Comparison of ENCODE assay signal across 9 cellular contexts in the genomic region with DNA sequence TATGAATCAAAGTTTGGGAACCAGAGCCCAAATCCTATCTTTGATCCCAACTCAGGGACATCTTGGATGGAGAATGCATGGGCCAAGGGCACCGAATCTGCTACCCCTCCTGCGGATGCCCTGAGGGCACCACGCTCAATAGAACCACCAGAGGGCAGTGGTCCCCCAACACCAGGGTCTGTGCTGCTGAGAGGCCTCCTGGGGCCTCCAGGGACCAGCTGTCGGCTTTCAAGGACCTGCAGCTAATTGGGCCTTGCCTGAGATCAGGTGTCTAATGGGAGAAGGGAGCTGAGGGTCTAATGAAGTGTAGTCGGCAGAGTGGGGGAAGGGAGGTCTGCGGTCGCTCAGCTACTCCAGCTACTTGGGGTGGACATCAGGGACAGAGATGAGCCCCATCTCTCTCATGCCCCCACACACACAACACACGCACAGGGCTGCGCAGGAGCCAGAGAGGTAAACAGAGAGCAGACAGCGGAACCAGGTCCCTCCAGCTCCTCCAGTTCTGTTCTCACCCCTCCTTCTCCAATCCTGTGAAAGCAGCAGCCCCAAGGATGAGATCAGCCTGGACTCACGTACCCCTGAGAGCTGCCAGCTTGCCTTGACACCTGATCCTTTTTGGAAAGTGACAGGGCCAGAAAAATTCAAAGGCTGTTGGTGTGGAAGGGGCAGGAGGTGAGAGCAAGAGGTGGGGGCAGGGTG. TPM values are rescaled to one million over a fixed set of nuclear protein-coding genes. Genes with fewer than 3 reads are reported as not detected.
DNase-seq lines count a peak whose midpoint lies in the region; ATAC-seq, FAIRE-seq and TF ChIP-seq lines count a peak whose summit lies in the region.
"Had no signal": no experiment of that assay in that cellular context is flagged by ENCODE, and none has a peak within 500 bp of the region (broad histone marks: within the 10 kb centered on the region; RNA-seq: fewer than 3 reads in every experiment).

No MANE protein-coding gene starts in this region.

- 30% methylated on average over 11 of the region's 11 CpGs for WGBS in GM12878 (ENCODE audit: insufficient coverage, insufficient replicate concordance, low lambda C conversion rate, missing lambda C conversion rate)
- WGBS in iPS DF 6.9 (ENCODE audit: insufficient coverage, insufficient read length) = no CpG with 5 or more reads among the region's 11 CpGs

- H3K4me1 ChIP-seq in GM12878 (ENCODE audit: control insufficient read depth, insufficient read depth, low read length) = peaks cover 5% of the 10 kb centered on the region
- H3K4me1 ChIP-seq in iPS DF 6.9 (ENCODE audit: control insufficient read depth, insufficient read depth, low read length) = peaks cover 12% of the 10 kb centered on the region; the same call in 1 of the 2 replicates

- DNase-seq in DMS153 (lab: John Stamatoyannopoulos, UW) (peak; percentile 93), HEK293T (ENCODE audit: extremely low spot score) (peak; percentile 83), NCI-H2081 (lab: John Stamatoyannopoulos, UW) (peak; percentile 83 to 90), UCSD-AML1 (lab: John Stamatoyannopoulos, UW; ENCODE audit: unreplicated experiment) (peak; percentile 77), GM12878 (ENCODE audit: low read depth, low spot score) (no peak), iPS DF 6.9 (ENCODE audit: low read depth, low spot score) (peak; percentile 72), cerebellar nuclear complex (lab: John Stamatoyannopoulos, UW) (no peak)
- DNase-seq in stimulated activated CD4-positive, alpha-beta T cell treated with anti-CD3 and anti-CD28 coated beads, Interleukin-12 subunit alpha, Interleukin-12 subunit beta, amount 100 ng/mL, for 24 hours (ENCODE audit: low read depth in 2 of 2) = peak; percentile 44 to 65

- RAD21 ChIA-PET in GM12878 (lab: Charles Lee; ENCODE audit: unreplicated experiment) = interaction anchor here (0.7 to 13.8 kb wide), 24 partner anchors 9 to 360 kb away, joined by 3 to 441 read pairs (median 6); partner anchors contain the start of genes MDM4 and PIK3C2B

- H3K36me3 ChIP-seq in GM12878 (ENCODE audit: control insufficient read depth in 2 of 2, insufficient read depth in 2 of 2, low read length in 1 of 2) (peaks cover 21 to 30% of the 10 kb centered on the region in 2 experiments; a peak in 3 of 4 replicates), iPS DF 6.9 (ENCODE audit: control insufficient read depth, insufficient read depth, low read length) (peaks cover 7% of the 10 kb centered on the region; the same call in 1 of the 2 replicates)

- no peak for TF ChIP-seq EP300 in GM12878 (IDR thresholded peaks at IDR 0.05; ENCODE audit: borderline replicate concordance in 1 of 2, control insufficient read depth in 1 of 2, low read depth in 2 of 2, low read length in 2 of 2)

- CTCF ChIA-PET in HEK293T (lab: Yijun Ruan, JAX) = interaction anchor here (0.7 to 3.7 kb wide), 16 partner anchors 9 to 360 kb away, joined by 3 to 51 read pairs (median 6); partner anchors contain the start of gene PIK3C2B
- CTCF ChIA-PET in GM12878 (lab: Yijun Ruan, JAX) = interaction anchor here (0.6 to 51.8 kb wide), 31 partner anchors 8 to 878 kb away, joined by 3 to 2021 read pairs (median 5); partner anchors contain the start of genes MDM4 and PIK3C2B

- peak; percentile 98 for ATAC-seq in GM12878

- POLR2A ChIA-PET in HEK293T (lab: Yijun Ruan, JAX) = interaction anchor here (0.8 to 1.8 kb wide), 4 partner anchors 36 to 69 kb away, joined by 3 to 5 read pairs (median 4); partner anchors contain the start of gene MDM4
- POLR2A ChIA-PET in GM12878 (lab: Charles Lee) = interaction anchor here (0.7 to 4.9 kb wide), 8 partner anchors 11 to 60 kb away, joined by 3 to 54 read pairs (median 6); partner anchors contain the start of gene PIK3C2B

- H3K79me2 ChIP-seq in GM12878 (ENCODE audit: control insufficient read depth, insufficient read depth, low read length) = no peaks in the 10 kb centered on the region

- no peaks in the 10 kb centered on the region for H3K27me3 ChIP-seq in GM12878 (replicated peaks in 1 of 2; ENCODE audit: control insufficient read depth in 2 of 2, insufficient read depth in 2 of 2, low read length in 1 of 2)
- H3K27me3 ChIP-seq in iPS DF 6.9 (ENCODE audit: control insufficient read depth, insufficient read depth, low read length) = no peaks in the 10 kb centered on the region

- no peak overlapping the region for H3K9ac ChIP-seq in GM12878 (ENCODE audit: control insufficient read depth, insufficient read depth, low read length)

- in situ Hi-C loops in GM12878 (cut with MboI) = loop anchor here (5.0 kb wide), 1 partner anchor 56 kb away; no protein-coding TSS in a partner anchor

- FAIRE-seq in GM12878 (lab: Jason Lieb, UNC) = peak; percentile 91
- FAIRE-seq: TTC549 had no signal

- no peak overlapping the region for H3K4me2 ChIP-seq in GM12878 (ENCODE audit: control insufficient read depth, insufficient read depth)

- H3K9me3 ChIP-seq in GM12878 (replicated peaks; ENCODE audit: control insufficient read depth, insufficient read depth, low read length) (no peaks in the 10 kb centered on the region), iPS DF 6.9 (ENCODE audit: control insufficient read depth, insufficient read depth, low read length) (no peaks in the 10 kb centered on the region)

- H3K4me3 ChIP-seq in GM12878 (no peak overlapping the region), iPS DF 6.9 (ENCODE audit: low read length) (no peak overlapping the region)

- no TSS peak for BruUV-seq in GM12878 (replicated peaks; lab: Mats Ljungman, UMichigan)

- H3K27ac ChIP-seq in GM12878 (ENCODE audit: control insufficient read depth, insufficient read depth) (no peak overlapping the region), iPS DF 6.9 (ENCODE audit: low read length) (no peak overlapping the region)

- intact Hi-C loops in GM12878 (cut with micrococcal nuclease; ENCODE audit: unreplicated experiment) = loop anchor here (1.0 to 10.0 kb wide), 5 partner anchors 20 to 358 kb away; partner anchors contain the start of gene PIK3C2B

- SMC1A ChIA-PET in GM12878 (lab: Charles Lee; ENCODE audit: uncharacterized antibody, unreplicated experiment) = interaction anchor here (0.6 to 33.8 kb wide), 20 partner anchors 9 to 1440 kb away, joined by 3 to 939 read pairs (median 4); partner anchors contain the start of genes PIK3C2B and TMEM183A

- no peak overlapping the region for H2AFZ ChIP-seq in GM12878 (ENCODE audit: control insufficient read depth, low read depth, low read length)

- TF ChIP-seq CTCF in GM12878 (IDR thresholded peaks at IDR 0.05 in 2 of 3, conservative IDR thresholded peaks at IDR 0.05 in 1 of 3; ENCODE audit: control insufficient read depth in 2 of 3, extremely low read depth in 1 of 3, insufficient read depth in 1 of 3, low read depth in 3 of 3, low read length in 3 of 3) = peak; percentile 80 to 92 (median 89); a peak in 5 of 6 replicates

- no peaks in the 10 kb centered on the region for H4K20me1 ChIP-seq in GM12878 (ENCODE audit: control insufficient read depth, insufficient read depth)

- no peak for TF ChIP-seq POLR2A in GM12878 (IDR thresholded peaks at IDR 0.05; ENCODE audit: low read depth, low read length)

- TF ChIP-seq RAD21 in GM12878 (IDR thresholded peaks at IDR 0.05; ENCODE audit: insufficient read depth, low read depth, low read length) = peak; percentile 99

TF ChIP-seq in HEK293T, 16 proteins besides CTCF, POLR2A, EP300 and RAD21 (continues in another document):
- TF ChIP-seq ARNT (IDR thresholded peaks at IDR 0.05) = no peak
- TF ChIP-seq NFRKB (IDR thresholded peaks at IDR 0.05) = no peak
- no peak for TF ChIP-seq SP1 (IDR thresholded peaks at IDR 0.05)
- TF ChIP-seq TARDBP (IDR thresholded peaks at IDR 0.05) = no peak
- TF ChIP-seq ZNF384 (IDR thresholded peaks at IDR 0.05) = no peak

TF ChIP-seq in GM12878, 131 proteins besides CTCF, POLR2A, EP300 and RAD21 (continues in another document):
- TF ChIP-seq CREB1 (IDR thresholded peaks at IDR 0.05; ENCODE audit: low read depth) = no peak
- no peak for TF ChIP-seq RCOR1 (conservative IDR thresholded peaks at IDR 0.05; ENCODE audit: low read depth, low read length)
- 0 out of 2 replicates have a peak, but pooled peaks have one; percentile 30 for TF ChIP-seq MTA2 (IDR thresholded peaks at IDR 0.05; ENCODE audit: low read depth)
- peak; percentile 91 for TF ChIP-seq MEF2B (IDR thresholded peaks at IDR 0.05; ENCODE audit: partially characterized antibody, poor library complexity, severe bottlenecking)

RNA-seq across cellular contexts. Expression of gene PPP1R15B, which starts 34.9 kb away (rescaled TPM):
- 43.0 and 45.9 TPM in 2 replicates for total RNA-seq in GM12878 (2013; cell fraction: nucleolus; rRNA removed)
- total RNA-seq in GM12878 (2014; rRNA removed) = 34.8 TPM in 2 replicates
- 32.7 and 32.9 TPM in 2 replicates for total RNA-seq in GM12878 (2014; rRNA removed; fragmentation: Illumina TruSeq; extraction: Trizol)
- 37.7 and 38.1 TPM in 2 replicates for total RNA-seq in GM12878 (2021)
- polyA plus RNA-seq in GM12878 (2011; ENCODE audit: low read depth) = 12.4 TPM
- polyA plus RNA-seq in GM12878 (2011; rRNA removed) = 27.2 and 32.6 TPM in 2 replicates
- polyA plus RNA-seq in GM12878 (2011; cell fraction: cytosol; rRNA removed) = 20.5 and 25.0 TPM in 2 replicates
- polyA plus RNA-seq in GM12878 (2011; cell fraction: nucleus; rRNA removed) = 22.0 and 22.6 TPM in 2 replicates
- polyA plus RNA-seq in GM12878 (2012) = 19.5 and 22.5 TPM in 2 replicates
- polyA plus RNA-seq in GM12878 (2014; fragmentation: Illumina TruSeq; extraction: Trizol) = 33.4 and 38.5 TPM in 2 replicates
- polyA plus RNA-seq in GM12878 (2014; fragmentation: Nextera tagmentation; extraction: Ambion mirVana) = 10 to 100 TPM; 13.9 to 17.1 TPM
- polyA plus RNA-seq in GM12878 (2014; rRNA removed) = 24.8 and 25.8 TPM in 2 replicates
- 10 to 100 TPM; 13.9 to 15.4 TPM for polyA plus RNA-seq in GM12878 (2016; fragmentation: Nextera tagmentation; extraction: Ambion mirVana)
- 38.9 and 45.2 TPM in 2 replicates for polyA minus RNA-seq in GM12878 (2011; rRNA and poly(A)+ RNA removed)
- 21.4 and 24.6 TPM in 2 replicates for polyA minus RNA-seq in GM12878 (2011; cell fraction: cytosol; rRNA and poly(A)+ RNA removed)
- polyA minus RNA-seq in GM12878 (2011; cell fraction: nucleus; rRNA and poly(A)+ RNA removed) = 45.8 and 65.4 TPM in 2 replicates

RNA-seq across cellular contexts. Expression of gene PIK3C2B, which starts 48.0 kb away (rescaled TPM):
- 98.5 and 110 TPM in 2 replicates for total RNA-seq in GM12878 (2013; cell fraction: nucleolus; rRNA removed)
- total RNA-seq in GM12878 (2014; rRNA removed) (13.9 and 16.3 TPM in 2 replicates), GM12878 (2014; rRNA removed; fragmentation: Illumina TruSeq; extraction: Trizol) (8.5 and 9.2 TPM in 2 replicates), GM12878 (2021) (33.5 and 38.1 TPM in 2 replicates)
- 8.3 TPM for polyA plus RNA-seq in GM12878 (2011; ENCODE audit: low read depth)
- polyA plus RNA-seq in GM12878 (2011; rRNA removed) (15.9 and 33.9 TPM in 2 replicates), GM12878 (2014; fragmentation: Illumina TruSeq; extraction: Trizol) (10.2 and 14.4 TPM in 2 replicates), GM12878 (2014; fragmentation: Nextera tagmentation; extraction: Ambion mirVana) (1 to 10 TPM; 2.2 to 5.0 TPM), GM12878 (2014; rRNA removed) (23.8 and 28.2 TPM in 2 replicates), GM12878 (2016; fragmentation: Nextera tagmentation; extraction: Ambion mirVana) (1 to 10 TPM; 6.0 to 8.2 TPM)
- polyA plus RNA-seq in GM12878 (2011; cell fraction: cytosol; rRNA removed) = 33.1 and 36.7 TPM in 2 replicates
- polyA plus RNA-seq in GM12878 (2011; cell fraction: nucleus; rRNA removed) = 55.9 and 60.7 TPM in 2 replicates
- 10.1 and 10.7 TPM in 2 replicates for polyA plus RNA-seq in GM12878 (2012)
- 69.9 and 86.4 TPM in 2 replicates for polyA minus RNA-seq in GM12878 (2011; rRNA and poly(A)+ RNA removed)
- 37.2 and 39.0 TPM in 2 replicates for polyA minus RNA-seq in GM12878 (2011; cell fraction: cytosol; rRNA and poly(A)+ RNA removed)
- 38.8 and 80.3 TPM in 2 replicates for polyA minus RNA-seq in GM12878 (2011; cell fraction: nucleus; rRNA and poly(A)+ RNA removed)

Comparison
In these comparisons a context has a peak if more than half of its experiments do, and no peak if none do; other contexts are left out.
1. DNase-seq: peak in DMS153 (single experiment), HEK293T (single experiment), NCI-H2081 (2 of 2), UCSD-AML1 (single experiment), iPS DF 6.9 (single experiment) and stimulated activated CD4-positive, alpha-beta T cell treated with anti-CD3 and anti-CD28 coated beads, Interleukin-12 subunit alpha, Interleukin-12 subunit beta, amount 100 ng/mL, for 24 hours (2 of 2); none in GM12878 (single experiment) and cerebellar nuclear complex (0 of 2).